In genomic region chr9:99109522-99109921, GRCh38 we compare ENCODE assay signal across 10 cellular contexts.
DNase-seq lines count a peak whose midpoint lies in the region; ATAC-seq, FAIRE-seq and TF ChIP-seq lines count a peak whose summit lies in the region.
"Had no signal": no experiment of that assay in that cellular context is flagged by ENCODE, and none has a peak within 500 bp of the region (broad histone marks: within the 10 kb centered on the region; RNA-seq: fewer than 3 reads in every experiment).

No MANE protein-coding gene starts in this region.

- H3K4me1 ChIP-seq in OCI-LY1 (ENCODE audit: insufficient read depth, low read length, severe bottlenecking), result peaks cover 87% of the 10 kb centered on the region

- peak overlapping the region; percentile 20; the same call in 1 of the 2 replicates for H3K4me2 ChIP-seq in OCI-LY1 (ENCODE audit: low read length)

- peaks cover 80% of the 10 kb centered on the region for H3K79me2 ChIP-seq in OCI-LY1 (ENCODE audit: insufficient read depth, low read length)

- no peaks in the 10 kb centered on the region for H3K9me3 ChIP-seq in OCI-LY1 (ENCODE audit: low read length)

- H3K27ac Mint-ChIP-seq in stimulated activated memory B cell treated with anti-CD40 and anti-IgM and Interleukin-4, amounts not matched to agents 10 μg/mL and 1 μg/mL and 100 μg/mL, for 72 hours, result peak overlapping the region; percentile 46

- no peaks in the 10 kb centered on the region for H3K9me3 Mint-ChIP-seq in stimulated activated memory B cell treated with anti-CD40 and anti-IgM and Interleukin-4, amounts not matched to agents 10 μg/mL and 1 μg/mL and 100 μg/mL, for 72 hours

- no peaks in the 10 kb centered on the region for H3K9me2 ChIP-seq in OCI-LY1 (ENCODE audit: low read depth, low read length)

- no peaks in the 10 kb centered on the region for H4K20me1 ChIP-seq in OCI-LY1 (ENCODE audit: insufficient read depth, low read length)

- no peaks in the 10 kb centered on the region for H3K27me3 ChIP-seq in OCI-LY1 (ENCODE audit: insufficient read depth, low read length)

- peaks cover 13% of the 10 kb centered on the region for H3K36me3 Mint-ChIP-seq in stimulated activated memory B cell treated with anti-CD40 and anti-IgM and Interleukin-4, amounts not matched to agents 10 μg/mL and 1 μg/mL and 100 μg/mL, for 72 hours

- H3K27me3 Mint-ChIP-seq in stimulated activated memory B cell treated with anti-CD40 and anti-IgM and Interleukin-4, amounts not matched to agents 10 μg/mL and 1 μg/mL and 100 μg/mL, for 72 hours, result no peaks in the 10 kb centered on the region

- peak overlapping the region; percentile 22 for H3K27ac ChIP-seq in OCI-LY1 (ENCODE audit: low read depth, low read length, poor library complexity, severe bottlenecking)

- H3K36me3 ChIP-seq in OCI-LY1 (ENCODE audit: insufficient read depth, low read length), result no peaks in the 10 kb centered on the region

- H2AFZ ChIP-seq in OCI-LY1 (ENCODE audit: low read length), result no peak overlapping the region

- peaks cover 79% of the 10 kb centered on the region for H3K4me1 Mint-ChIP-seq in stimulated activated memory B cell treated with anti-CD40 and anti-IgM and Interleukin-4, amounts not matched to agents 10 μg/mL and 1 μg/mL and 100 μg/mL, for 72 hours

- ATAC-seq in stimulated activated memory B cell treated with anti-CD40 and anti-IgM and Interleukin-4, amounts not matched to agents 10 μg/mL and 1 μg/mL and 100 μg/mL, for 72 hours, result no peak
- no peak for ATAC-seq in GM19452 (IDR thresholded peaks at IDR 0.05; ENCODE audit: unreplicated experiment)
- ATAC-seq: left lobe of liver had no signal

- H3K4me3 ChIP-seq in OCI-LY1 (ENCODE audit: low read depth, low read length, poor library complexity, severe bottlenecking), result no peak overlapping the region

- FAIRE-seq in GM19239 (lab: Jason Lieb, UNC), result no peak
- FAIRE-seq: small intestine had no signal

- no peaks in the 10 kb centered on the region for H3F3A ChIP-seq in OCI-LY1 (ENCODE audit: insufficient read depth, low read length)

- TF ChIP-seq CTCF in OCI-LY1 (IDR thresholded peaks at IDR 0.05; ENCODE audit: low read length), result no peak

- no peak overlapping the region for H3K9ac ChIP-seq in OCI-LY1 (ENCODE audit: low read length)

- H3K4me3 Mint-ChIP-seq in stimulated activated memory B cell treated with anti-CD40 and anti-IgM and Interleukin-4, amounts not matched to agents 10 μg/mL and 1 μg/mL and 100 μg/mL, for 72 hours, result no peak overlapping the region

- peak; percentile 59 for DNase-seq in GM03348 (ENCODE audit: low spot score)
- peak; percentile 74 for DNase-seq in fibroblast of gingiva (ENCODE audit: low read depth)
- no peak for DNase-seq in OCI-M2 (lab: John Stamatoyannopoulos, UW; ENCODE audit: unreplicated experiment)
- DNase-seq in GM19239 (ENCODE audit: insufficient read length, low spot score), result no peak
- DNase-seq: small intestine, T-helper 2 cell had no signal

Comparison
In these comparisons a context has a peak if more than half of its experiments do, and no peak if none do; other contexts are left out.
1. DNase-seq: peak in GM03348 (single experiment) and fibroblast of gingiva (single experiment); none in OCI-M2 (single experiment) and GM19239 (single experiment).